In the genomic region with DNA sequence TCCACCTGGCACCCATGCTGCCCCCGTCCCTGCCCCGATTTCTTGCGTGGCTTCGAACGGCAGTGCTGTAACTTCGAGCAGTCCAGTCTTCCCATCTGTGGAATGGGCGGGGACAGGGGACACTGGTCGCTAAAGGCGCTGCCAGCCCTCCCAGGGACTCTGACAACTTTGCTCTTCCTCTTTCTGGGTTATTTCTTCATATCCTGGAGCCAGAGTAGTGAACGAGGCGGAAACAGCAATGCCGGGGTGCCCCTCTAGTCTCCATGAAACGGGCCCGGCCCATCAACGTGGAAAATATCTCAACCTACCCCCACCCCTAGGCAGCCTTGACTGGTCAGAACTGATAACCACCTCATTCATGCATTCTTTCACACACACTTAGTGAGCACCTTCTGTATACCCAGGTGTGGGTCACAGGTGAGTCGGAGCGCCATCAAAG, we compare ENCODE assay signal across 16 cellular contexts. TPM values are rescaled to one million over a fixed set of nuclear protein-coding genes. Genes with fewer than 3 reads are reported as not detected.
DNase-seq lines count a peak whose midpoint lies in the region; ATAC-seq and TF ChIP-seq lines count a peak whose summit lies in the region.
"Had no signal": no experiment of that assay in that cellular context is flagged by ENCODE, and none has a peak within 500 bp of the region (broad histone marks: within the 10 kb centered on the region; RNA-seq: fewer than 3 reads in every experiment).

No MANE protein-coding gene starts in this region.

- H3K9me3 ChIP-seq in BLaER1 (no peaks in the 10 kb centered on the region), OCI-LY7 (ENCODE audit: low read length) (no peaks in the 10 kb centered on the region), heart right ventricle (no peaks in the 10 kb centered on the region), ovary (no peaks in the 10 kb centered on the region)
- H3K9me3 ChIP-seq: MG63, thoracic aorta had no signal

- peaks cover 77% of the 10 kb centered on the region for H3K4me1 ChIP-seq in BLaER1
- peaks cover 9% of the 10 kb centered on the region for H3K4me1 ChIP-seq in OCI-LY7 (ENCODE audit: insufficient read depth, low read length, poor library complexity, severe bottlenecking)
- peaks cover 6 to 56% (median 39%) of the 10 kb centered on the region in 9 donors for H3K4me1 ChIP-seq in heart right ventricle
- H3K4me1 ChIP-seq in ovary (ENCODE audit: insufficient read depth): peaks cover 17% of the 10 kb centered on the region
- H3K4me1 ChIP-seq: foreskin keratinocyte had no signal

- no TSS peak for BruUV-seq in OCI-LY7 (replicated peaks; lab: Mats Ljungman, UMichigan)

- H3K9me2 ChIP-seq in OCI-LY7 (ENCODE audit: insufficient read depth, low read length): no peaks in the 10 kb centered on the region

- H3K9ac ChIP-seq in BLaER1: peak overlapping the region; percentile 66; the same call in 1 of the 2 replicates
- H3K9ac ChIP-seq: GM23248 had no signal

- no peaks in the 10 kb centered on the region for H4K20me1 ChIP-seq in BLaER1
- H4K20me1 ChIP-seq in OCI-LY7 (ENCODE audit: insufficient read depth, low read length): no peaks in the 10 kb centered on the region

- peak in 3 of 8 donors; percentile 0 to 8 (median 7) for ATAC-seq in heart right ventricle
- ATAC-seq in GM21528 (IDR thresholded peaks at IDR 0.05; ENCODE audit: low FRiP score, unreplicated experiment): no peak
- no peak for ATAC-seq in HG03196 (IDR thresholded peaks at IDR 0.05; ENCODE audit: unreplicated experiment)
- ATAC-seq in GM18873 (IDR thresholded peaks at IDR 0.05; ENCODE audit: low FRiP score, unreplicated experiment): no peak
- ATAC-seq in GM18519 (IDR thresholded peaks at IDR 0.05; ENCODE audit: low FRiP score, unreplicated experiment): no peak
- ATAC-seq: foreskin keratinocyte had no signal

- 0 out of 2 replicates have a peak, but pooled peaks cover 3% of the 10 kb centered on the region for H3K36me3 ChIP-seq in BLaER1
- no peaks in the 10 kb centered on the region for H3K36me3 ChIP-seq in OCI-LY7 (ENCODE audit: insufficient read depth, low read length)
- H3K36me3 ChIP-seq in heart right ventricle: no peaks in the 10 kb centered on the region
- no peaks in the 10 kb centered on the region for H3K36me3 ChIP-seq in ovary
- H3K36me3 ChIP-seq: thoracic aorta had no signal

- TF ChIP-seq CTCF in OCI-LY7 (conservative IDR thresholded peaks at IDR 0.05; ENCODE audit: low read length): no peak
- TF ChIP-seq CTCF in heart right ventricle (IDR thresholded peaks at IDR 0.05): no peak
- TF ChIP-seq CTCF in ovary (IDR thresholded peaks at IDR 0.05): no peak

- H3K79me2 ChIP-seq in OCI-LY7 (ENCODE audit: insufficient read depth, low read depth, low read length): no peaks in the 10 kb centered on the region

- H3K4me2 ChIP-seq in BLaER1: peak overlapping the region; percentile 83
- no peak overlapping the region for H3K4me2 ChIP-seq in OCI-LY7 (ENCODE audit: low read length)

- TF ChIP-seq POLR2A in ovary (IDR thresholded peaks at IDR 0.05): no peak

- CTCF ChIA-PET in OCI-LY7 (lab: Charles Lee; ENCODE audit: unreplicated experiment): no interaction called here

- no peak overlapping the region for H2AFZ ChIP-seq in OCI-LY7 (ENCODE audit: low read length)

- intact Hi-C loops in OCI-LY7 (cut with micrococcal nuclease; ENCODE audit: unreplicated experiment): no loop called here
- intact Hi-C loops in heart right ventricle (cut with DNase I): no loop called here
- intact Hi-C loops in ovary (cut with DNase I): no loop called here

- H3K4me3 ChIP-seq in BLaER1 (no peak overlapping the region), OCI-LY7 (ENCODE audit: low read depth, low read length, poor library complexity, severe bottlenecking) (no peak overlapping the region), heart right ventricle (peak overlapping the region in 1 of 10 donors; percentile 10), ovary (no peak overlapping the region)
- H3K4me3 ChIP-seq: GM23248, MG63, thoracic aorta had no signal

- no peak for TF ChIP-seq EP300 in ovary (IDR thresholded peaks at IDR 0.05)

- 81 to 85% methylated on average over 17 of the region's 17 CpGs for WGBS in heart right ventricle, 2 donors
- WGBS in ovary, 3 donors: 76 to 83% (median 80%) methylated on average over 17 of the region's 17 CpGs

- POLR2A ChIA-PET in OCI-LY7 (lab: Charles Lee): no interaction called here

- DNase-seq in OCI-LY7 (ENCODE audit: low spot score) (peak; percentile 20), heart right ventricle (no peak), ovary (peak in 3 of 5 donors; percentile 47 to 69 (median 50))
- DNase-seq: activated CD4-positive, alpha-beta T cell treated with anti-CD3 and anti-CD28 coated beads, Interleukin-2, amount 10 ng/mL, durations not matched to agents 7 days and 5 days; DMS 273 treated with DMSO at 0.1 percent for 48 hours; foreskin keratinocyte; natural killer cell; T-helper 1 cell had no signal

- H3K27me3 ChIP-seq in BLaER1: no peaks in the 10 kb centered on the region
- no peaks in the 10 kb centered on the region for H3K27me3 ChIP-seq in heart right ventricle
- no peaks in the 10 kb centered on the region for H3K27me3 ChIP-seq in ovary
- H3K27me3 ChIP-seq: MG63 had no signal

- peak overlapping the region; percentile 87 for H3K27ac ChIP-seq in BLaER1
- H3K27ac ChIP-seq in OCI-LY7 (ENCODE audit: low read depth, low read length, poor library complexity, severe bottlenecking): no peak overlapping the region
- peak overlapping the region in 9 of 10 donors; percentile 23 to 85 (median 63) for H3K27ac ChIP-seq in heart right ventricle
- H3K27ac ChIP-seq in ovary: peak overlapping the region; percentile 16 to 87
- H3K27ac ChIP-seq: foreskin keratinocyte, GM23248, thoracic aorta had no signal

RNA-seq across cellular contexts. Expression of a gene that starts 42.8 kb away (rescaled TPM):
- total RNA-seq in OCI-LY7 (2014; rRNA removed; shearing (Covaris generic)): 24.4 and 31.6 TPM in 2 replicates
- total RNA-seq in OCI-LY7 (2022) (30.6 and 31.1 TPM in 2 replicates), heart right ventricle (100 to 1,000 TPM in 1 of 10 donors, 10 to 100 TPM in 9; 63.2 to 115 (median 82.4) TPM), ovary (100 to 1,000 TPM in 2 of 7 donors, 10 to 100 TPM in 5; 54.6 to 175 (median 88.7) TPM)
- polyA plus RNA-seq in heart right ventricle (10 to 100 TPM; 34.7 to 94.1 TPM), ovary (10 to 100 TPM; 19.5 to 69.5 TPM)

RNA-seq across cellular contexts. Expression of a gene that starts 53.5 kb away (rescaled TPM):
- 64.6 and 79.0 TPM in 2 replicates for total RNA-seq in OCI-LY7 (2014; rRNA removed; shearing (Covaris generic))
- total RNA-seq in OCI-LY7 (2022): 58.6 and 62.3 TPM in 2 replicates
- 10 to 100 TPM; 10.8 to 16.8 (median 12.7) TPM for total RNA-seq in heart right ventricle
- polyA plus RNA-seq in heart right ventricle: 10 to 100 TPM; 19.6 to 35.3 TPM
- 10 to 100 TPM; 11.9 to 36.0 (median 20.3) TPM for total RNA-seq in ovary
- polyA plus RNA-seq in ovary: 10 to 100 TPM in 1 of 2 donors, 1 to 10 TPM in 1; 7.6 to 19.3 TPM

Comparison
In these comparisons a context has a peak if more than half of its experiments do, and no peak if none do; other contexts are left out.
1. DNase-seq: peak in OCI-LY7 (single experiment) and ovary (3 of 5); none in heart right ventricle (0 of 2).